16 cellular contexts compared by ENCODE assay signal in the genomic region with DNA sequence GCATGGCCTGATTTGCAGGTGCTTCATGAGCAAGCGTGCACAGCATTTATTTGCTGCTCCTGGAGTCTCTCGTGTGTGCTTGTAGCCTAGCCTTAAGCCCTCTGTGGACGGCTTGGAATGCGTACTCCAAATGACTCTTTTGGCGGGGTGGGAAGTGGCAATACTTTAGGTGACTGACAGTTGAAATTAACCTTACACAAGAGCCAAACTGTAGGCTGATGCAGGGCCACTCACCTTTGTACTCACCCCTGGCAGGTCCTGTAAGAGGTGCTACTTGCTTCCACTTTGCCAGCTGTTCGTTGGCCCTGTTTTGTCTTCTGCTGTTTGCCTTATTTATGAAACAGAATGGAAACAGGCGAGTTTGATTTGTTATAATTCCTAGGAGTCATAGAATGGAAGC. TPM values are rescaled to one million over a fixed set of nuclear protein-coding genes. Genes with fewer than 3 reads are reported as not detected.
DNase-seq lines count a peak whose midpoint lies in the region; ATAC-seq and TF ChIP-seq lines count a peak whose summit lies in the region.
"Had no signal": no experiment of that assay in that cellular context is flagged by ENCODE, and none has a peak within 500 bp of the region (broad histone marks: within the 10 kb centered on the region; RNA-seq: fewer than 3 reads in every experiment).

No MANE protein-coding gene starts in this region.

- H3K4me1 ChIP-seq in MM.1S (ENCODE audit: low read length) (peaks cover 37% of the 10 kb centered on the region), esophagus muscularis mucosa (peaks cover 42 to 54% (median 47%) of the 10 kb centered on the region in 4 donors)
- H3K4me1 ChIP-seq in naive thymus-derived CD4-positive, alpha-beta T cell (ENCODE audit: control insufficient read depth in 2 of 2, insufficient read depth in 2 of 2, low read length in 2 of 2) = peaks cover 0 to 9% of the 10 kb centered on the region in 2 donors

- peaks cover 100% of the 10 kb centered on the region for H3K79me2 ChIP-seq in MM.1S (ENCODE audit: low read length)

- 0 out of 2 replicates have a peak, but pooled peaks cover 5% of the 10 kb centered on the region for H3F3A ChIP-seq in MM.1S (ENCODE audit: insufficient read depth, low read length)

- no peak for ATAC-seq in activated naive CD4-positive, alpha-beta T cell treated with anti-CD3 and anti-CD28 coated beads, Interleukin-2, amount 50 U/mL, for 72 hours
- no peak for ATAC-seq in naive thymus-derived CD4-positive, alpha-beta T cell

- TF ChIP-seq POLR2A in esophagus muscularis mucosa (IDR thresholded peaks at IDR 0.05; ENCODE audit: low read depth) = no peak

- no peaks in the 10 kb centered on the region for H3K36me3 ChIP-seq in MM.1S (replicated peaks; ENCODE audit: insufficient read depth, low read length)
- peaks cover 3 to 46% (median 8%) of the 10 kb centered on the region in 3 experiments for H3K36me3 ChIP-seq in naive thymus-derived CD4-positive, alpha-beta T cell (ENCODE audit: control insufficient read depth in 2 of 3, insufficient read depth in 3 of 3, low read length in 3 of 3)
- peaks cover 20 to 37% (median 34%) of the 10 kb centered on the region in 4 donors for H3K36me3 ChIP-seq in esophagus muscularis mucosa

- no peak for TF ChIP-seq EP300 in esophagus muscularis mucosa (IDR thresholded peaks at IDR 0.05)

- H3K27me3 Mint-ChIP-seq in activated CD4-positive, alpha-beta T cell treated with anti-CD3 and anti-CD28 coated beads, Interleukin-2, amount 10 ng/mL, durations not matched to agents 7 days and 5 days = no peaks in the 10 kb centered on the region
- no peaks in the 10 kb centered on the region for H3K27me3 Mint-ChIP-seq in naive thymus-derived CD4-positive, alpha-beta T cell

- no peak overlapping the region for H3K4me2 ChIP-seq in MM.1S (ENCODE audit: low read depth, low read length)

- no peaks in the 10 kb centered on the region for H4K20me1 ChIP-seq in MM.1S (ENCODE audit: insufficient read depth, low read length)

- peaks cover 39% of the 10 kb centered on the region for H3K36me3 Mint-ChIP-seq in activated CD4-positive, alpha-beta T cell treated with anti-CD3 and anti-CD28 coated beads, Interleukin-2, amount 10 ng/mL, durations not matched to agents 7 days and 5 days (ENCODE audit: low read depth)
- peaks cover 16 to 25% of the 10 kb centered on the region in 2 donors for H3K36me3 Mint-ChIP-seq in activated naive CD4-positive, alpha-beta T cell treated with anti-CD3 and anti-CD28 coated beads, Interleukin-2, amount 50 U/mL, for 72 hours
- H3K36me3 Mint-ChIP-seq in naive thymus-derived CD4-positive, alpha-beta T cell = peaks cover 5 to 36% (median 7%) of the 10 kb centered on the region in 5 donors

- H3K27me3 ChIP-seq in MM.1S (replicated peaks; ENCODE audit: insufficient read depth, low read length) = no peaks in the 10 kb centered on the region
- H3K27me3 ChIP-seq in naive thymus-derived CD4-positive, alpha-beta T cell (ENCODE audit: control insufficient read depth in 2 of 2, insufficient read depth in 2 of 2, low read length in 2 of 2) = no peaks in the 10 kb centered on the region
- no peaks in the 10 kb centered on the region for H3K27me3 ChIP-seq in esophagus muscularis mucosa
- H3K27me3 ChIP-seq: SJSA1, tibial artery had no signal

- TF ChIP-seq CTCF in MM.1S (IDR thresholded peaks at IDR 0.05; ENCODE audit: low read length) = no peak
- TF ChIP-seq CTCF in esophagus muscularis mucosa (IDR thresholded peaks at IDR 0.05) = no peak

- H3K4me1 Mint-ChIP-seq in activated CD4-positive, alpha-beta T cell treated with anti-CD3 and anti-CD28 coated beads, Interleukin-2, amount 10 ng/mL, durations not matched to agents 7 days and 5 days = peaks cover 66% of the 10 kb centered on the region
- peaks cover 28 to 65% (median 50%) of the 10 kb centered on the region in 7 donors for H3K4me1 Mint-ChIP-seq in naive thymus-derived CD4-positive, alpha-beta T cell

- no peak for DNase-seq in activated CD4-positive, alpha-beta T cell treated with anti-CD3 and anti-CD28 coated beads, Interleukin-2, amount 10 ng/mL, durations not matched to agents 7 days and 5 days
- no peak for DNase-seq in activated CD4-positive, alpha-beta T cell treated with anti-CD3 and anti-CD28 coated beads for 4 hours
- DNase-seq in MM.1S (no peak), GDM1 (lab: John Stamatoyannopoulos, UW) (no peak), esophagus muscularis mucosa (ENCODE audit: extremely low spot score) (no peak), cerebellar nuclear complex (lab: John Stamatoyannopoulos, UW) (no peak)
- DNase-seq in activated naive CD4-positive, alpha-beta T cell treated with anti-CD3 and anti-CD28 coated beads, Interleukin-2, amount 50 U/mL, for 72 hours (ENCODE audit: low spot score in 2 of 2) = no peak
- no peak for DNase-seq in naive thymus-derived CD4-positive, alpha-beta T cell
- DNase-seq: aorta, cortex of kidney, erythroblast, KBM-7, NCI-H1092 treated with DMSO at 0.1 percent for 48 hours, NCI-H345 had no signal

- H3K27ac ChIP-seq in MM.1S (ENCODE audit: low read length) (peak overlapping the region; percentile 86; the same call in 1 of the 2 replicates), esophagus muscularis mucosa (replicated peaks in 1 of 4) (no peak overlapping the region)
- H3K27ac ChIP-seq in naive thymus-derived CD4-positive, alpha-beta T cell (ENCODE audit: low read depth, low read length) = no peak overlapping the region
- H3K27ac ChIP-seq: SJSA1, tibial artery had no signal

- H3K9ac ChIP-seq in MM.1S (ENCODE audit: low read length) = no peak overlapping the region

- peak overlapping the region; percentile 80 for H3K27ac Mint-ChIP-seq in activated CD4-positive, alpha-beta T cell treated with anti-CD3 and anti-CD28 coated beads, Interleukin-2, amount 10 ng/mL, durations not matched to agents 7 days and 5 days
- H3K27ac Mint-ChIP-seq in activated naive CD4-positive, alpha-beta T cell treated with anti-CD3 and anti-CD28 coated beads, Interleukin-2, amount 50 U/mL, for 72 hours = peak overlapping the region; percentile 85 to 87
- peak overlapping the region in 6 of 9 donors; percentile 31 to 65 (median 48) for H3K27ac Mint-ChIP-seq in naive thymus-derived CD4-positive, alpha-beta T cell

- no peaks in the 10 kb centered on the region for H3K9me3 Mint-ChIP-seq in activated CD4-positive, alpha-beta T cell treated with anti-CD3 and anti-CD28 coated beads, Interleukin-2, amount 10 ng/mL, durations not matched to agents 7 days and 5 days
- H3K9me3 Mint-ChIP-seq in activated naive CD4-positive, alpha-beta T cell treated with anti-CD3 and anti-CD28 coated beads, Interleukin-2, amount 50 U/mL, for 72 hours = no peaks in the 10 kb centered on the region
- H3K9me3 Mint-ChIP-seq in naive thymus-derived CD4-positive, alpha-beta T cell = no peaks in the 10 kb centered on the region

- WGBS in esophagus muscularis mucosa = 94% methylated on average over 6 of the region's 7 CpGs

- H3K4me3 Mint-ChIP-seq in activated CD4-positive, alpha-beta T cell treated with anti-CD3 and anti-CD28 coated beads, Interleukin-2, amount 10 ng/mL, durations not matched to agents 7 days and 5 days = no peak overlapping the region
- H3K4me3 Mint-ChIP-seq in naive thymus-derived CD4-positive, alpha-beta T cell = peak overlapping the region in 1 of 10 donors; percentile 12

- H3K9me3 ChIP-seq in MM.1S (replicated peaks; ENCODE audit: insufficient read depth, low read length) (no peaks in the 10 kb centered on the region), esophagus muscularis mucosa (no peaks in the 10 kb centered on the region)
- no peaks in the 10 kb centered on the region for H3K9me3 ChIP-seq in naive thymus-derived CD4-positive, alpha-beta T cell (ENCODE audit: control insufficient read depth in 2 of 3, low read length in 3 of 3)
- H3K9me3 ChIP-seq: SJSA1, tibial artery had no signal

- H3K9me2 ChIP-seq in MM.1S (replicated peaks; ENCODE audit: insufficient read depth, low read length) = no peaks in the 10 kb centered on the region

- no peak overlapping the region for H2AFZ ChIP-seq in MM.1S (ENCODE audit: low read length)

- CTCF ChIA-PET in activated CD4-positive, alpha-beta T cell treated with anti-CD3 and anti-CD28 coated beads, Interleukin-2, amount 10 ng/mL, durations not matched to agents 7 days and 5 days (lab: Charles Lee) = interaction anchor here (0.9 to 2.2 kb wide), 4 partner anchors 9 to 106 kb away, joined by 3 to 12 read pairs (median 3); no protein-coding TSS in a partner anchor
- CTCF ChIA-PET in naive thymus-derived CD4-positive, alpha-beta T cell (lab: Charles Lee) = interaction anchor here (0.7 kb wide), 1 partner anchor 9 kb away, joined by 3 read pairs; no protein-coding TSS in a partner anchor

- H3K4me3 ChIP-seq in MM.1S (ENCODE audit: low read length) = no peak overlapping the region
- no peak overlapping the region for H3K4me3 ChIP-seq in naive thymus-derived CD4-positive, alpha-beta T cell (ENCODE audit: low read length)
- no peak overlapping the region for H3K4me3 ChIP-seq in esophagus muscularis mucosa
- H3K4me3 ChIP-seq: SJSA1, tibial artery had no signal

- POLR2A ChIA-PET in activated CD4-positive, alpha-beta T cell treated with anti-CD3 and anti-CD28 coated beads, Interleukin-2, amount 10 ng/mL, durations not matched to agents 7 days and 5 days (lab: Charles Lee) = no interaction called here
- POLR2A ChIA-PET in naive thymus-derived CD4-positive, alpha-beta T cell (lab: Charles Lee) = no interaction called here

- intact Hi-C loops in naive thymus-derived CD4-positive, alpha-beta T cell (cut with micrococcal nuclease) = no loop called here
- intact Hi-C loops in esophagus muscularis mucosa (cut with DNase I) = no loop called here

RNA-seq across cellular contexts. Expression of gene TENT4A, which starts 22.9 kb away (rescaled TPM):
- total RNA-seq in activated CD4-positive, alpha-beta T cell treated with anti-CD3 and anti-CD28 coated beads, Interleukin-2, amount 10 ng/mL, durations not matched to agents 7 days and 5 days = 10 to 100 TPM; 37.4 to 41.9 TPM
- 10 to 100 TPM; 44.2 to 44.3 TPM for total RNA-seq in activated naive CD4-positive, alpha-beta T cell treated with anti-CD3 and anti-CD28 coated beads, Interleukin-2, amount 50 U/mL, for 72 hours
- 10 to 100 TPM; 34.9 to 61.4 (median 52.2) TPM for total RNA-seq in naive thymus-derived CD4-positive, alpha-beta T cell
- polyA plus RNA-seq in naive thymus-derived CD4-positive, alpha-beta T cell = 1 to 10 TPM; 1.6 to 2.2 TPM
- total RNA-seq in esophagus muscularis mucosa = 10 to 100 TPM; 17.0 to 21.9 (median 20.1) TPM
